27 cellular contexts compared by ENCODE assay signal in genomic region chr7:115211171-115211570, GRCh38.
"Had no signal": no experiment of that assay in that cellular context is flagged by ENCODE, and none has a peak within 500 bp of the region (broad histone marks: within the 10 kb centered on the region; RNA-seq: fewer than 3 reads in every experiment).

No MANE protein-coding gene starts in this region.

- H3K36me3 ChIP-seq: lower lobe of right lung, neural progenitor cell, neutrophil, suprapubic skin, thoracic aorta, tibial artery, upper lobe of right lung had no signal

- H3K9me3 ChIP-seq: neutrophil, psoas muscle, suprapubic skin, thoracic aorta, upper lobe of right lung had no signal

- H3K4me3 ChIP-seq: lower lobe of right lung, neural progenitor cell, psoas muscle, skin epidermis, suprapubic skin, thoracic aorta, tibial artery, upper lobe of right lung had no signal

- H3K27me3 ChIP-seq: neural progenitor cell, neutrophil, suprapubic skin, tibial artery, upper lobe of right lung had no signal

- H3K9ac ChIP-seq: neural progenitor cell, parathyroid adenoma had no signal

- H3K27ac ChIP-seq: lower lobe of right lung, neural progenitor cell, neutrophil, parathyroid adenoma, psoas muscle, skin epidermis, suprapubic skin, thoracic aorta, tibial artery, upper lobe of right lung had no signal

- H3K4me1 ChIP-seq: lower lobe of right lung, neural progenitor cell, parathyroid adenoma, psoas muscle, suprapubic skin, tibial artery, upper lobe of right lung had no signal

- H3K4me2 ChIP-seq: neural progenitor cell had no signal

- DNase-seq: hippocampal formation; kidney glomerular epithelial cell; left cardiac atrium; lower lobe of right lung; mammary epithelial cell; mesenchymal stem cell; naive B cell; natural killer cell; nephron progenitor cell; occipital lobe; psoas muscle; stimulated activated CD4-positive, alpha-beta T cell treated with anti-CD3 and anti-CD28 coated beads, Interleukin-12 subunit alpha, Interleukin-12 subunit beta, amount 100 ng/mL, for 4 hours; stimulated activated CD4-positive, alpha-beta T cell treated with anti-CD3 and anti-CD28 coated beads, Interleukin-15, amount 100 ng/mL, for 24 hours; stimulated activated CD4-positive, alpha-beta T cell treated with anti-CD3 and anti-CD28 coated beads, Interleukin-4, amount 100 ng/mL, for 24 hours; stimulated activated naive CD4-positive, alpha-beta T cell; tibial artery; trophoblast cell; upper lobe of right lung had no signal

- ATAC-seq: left lobe of liver; lower lobe of right lung; natural killer cell; psoas muscle; sciatic nerve; stimulated activated effector memory CD8-positive, alpha-beta T cell treated with anti-CD3 and anti-CD28 coated beads, Interleukin-12 subunit alpha, Interleukin-12 subunit beta, amount 100 ng/mL, for 72 hours; upper lobe of right lung had no signal

- H3K79me2 ChIP-seq: parathyroid adenoma had no signal

- H2AFZ ChIP-seq: neural progenitor cell, parathyroid adenoma had no signal
